ENCODE assay signal across 8 cellular contexts in the genomic region with DNA sequence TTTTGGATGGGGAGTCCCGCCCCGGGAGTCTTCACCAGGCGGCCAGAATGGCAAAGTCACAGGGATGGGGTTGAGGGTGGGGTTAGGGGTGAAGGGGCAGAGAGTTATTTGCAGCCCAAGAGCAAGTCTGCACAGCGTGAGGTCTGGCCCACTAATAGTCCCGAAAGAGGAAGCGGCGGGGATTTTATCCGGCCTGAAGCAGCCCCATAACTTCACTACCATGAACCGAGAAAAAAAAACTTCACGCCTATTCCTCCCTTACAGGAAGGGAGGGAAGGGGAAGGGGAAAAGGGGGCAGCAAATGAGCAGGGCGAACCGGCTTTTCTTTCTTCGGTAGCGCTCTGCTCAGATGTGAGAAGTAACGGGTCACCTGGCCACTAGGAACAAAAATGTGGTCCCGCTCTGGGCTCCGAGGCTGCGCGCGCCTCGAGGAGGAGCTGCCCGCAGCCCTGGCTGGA. TPM values are rescaled to one million over a fixed set of nuclear protein-coding genes. Genes with fewer than 3 reads are reported as not detected.
DNase-seq lines count a peak whose midpoint lies in the region; ATAC-seq, FAIRE-seq and TF ChIP-seq lines count a peak whose summit lies in the region.

No MANE protein-coding gene starts in this region.

- H3F3A ChIP-seq in PC-9 (ENCODE audit: insufficient read depth, low read depth): peaks cover 40% of the 10 kb centered on the region

- H3K9me3 ChIP-seq in PC-9 (ENCODE audit: insufficient read depth, low read depth): no peaks in the 10 kb centered on the region

- ATAC-seq in GM18519 (IDR thresholded peaks at IDR 0.05; ENCODE audit: low FRiP score, unreplicated experiment) (peak; percentile 25), HG02970 (IDR thresholded peaks at IDR 0.05; ENCODE audit: low FRiP score, unreplicated experiment) (peak; percentile 27), memory B cell (ENCODE audit: low read depth) (peak; percentile 59)

- H3K4me1 ChIP-seq in PC-9 (replicated peaks; ENCODE audit: insufficient read depth): peaks cover 59% of the 10 kb centered on the region

- no peak for DNase-seq in PC-9
- peak; percentile 39 for DNase-seq in memory B cell (ENCODE audit: low spot score in 2 of 2)
- peak; percentile 55 for DNase-seq in urothelium cell line (ENCODE audit: low spot score)
- DNase-seq in central memory CD4-positive, alpha-beta T cell: no peak

- H3K79me2 ChIP-seq in PC-9 (ENCODE audit: low read depth): peaks cover 55% of the 10 kb centered on the region

- H3K9me2 ChIP-seq in PC-9 (ENCODE audit: insufficient read depth): no peaks in the 10 kb centered on the region

- H3K9me3 Mint-ChIP-seq in dendritic cell treated with granulocyte-macrophage colony-stimulating factor and Interleukin-4, amounts not matched to agents 40 ng/mL and 50 ng/mL, for 4 days: no peaks in the 10 kb centered on the region
- no peaks in the 10 kb centered on the region for H3K9me3 Mint-ChIP-seq in memory B cell

- intact Hi-C loops in PC-9 (cut with micrococcal nuclease; ENCODE audit: unreplicated experiment): loop anchor here (1.0 to 10.0 kb wide), 2 partner anchors 9 to 443 kb away; no protein-coding TSS in a partner anchor
- intact Hi-C loops in dendritic cell treated with granulocyte-macrophage colony-stimulating factor and Interleukin-4, amounts not matched to agents 40 ng/mL and 50 ng/mL, for 4 days (cut with micrococcal nuclease): no loop called here

- CTCF ChIA-PET in PC-9 (lab: Charles Lee): no interaction called here

- POLR2A ChIA-PET in PC-9 (lab: Charles Lee; ENCODE audit: unreplicated experiment): interaction anchor here (0.6 kb wide), 1 partner anchor 14 kb away, joined by 5 read pairs; no protein-coding TSS in a partner anchor

- no peaks in the 10 kb centered on the region for H3K36me3 ChIP-seq in PC-9 (ENCODE audit: low read depth)

- BruUV-seq in PC-9 (replicated peaks; lab: Mats Ljungman, UMichigan): no TSS peak

- H2AFZ ChIP-seq in PC-9: peak overlapping the region; percentile 90

- peak overlapping the region; percentile 94 for H3K27ac Mint-ChIP-seq in dendritic cell treated with granulocyte-macrophage colony-stimulating factor and Interleukin-4, amounts not matched to agents 40 ng/mL and 50 ng/mL, for 4 days
- H3K27ac Mint-ChIP-seq in memory B cell: peak overlapping the region; percentile 95

- no peaks in the 10 kb centered on the region for H3K27me3 ChIP-seq in PC-9 (ENCODE audit: insufficient read depth, low read depth)

- H3K27ac ChIP-seq in 22Rv1: peak overlapping the region; percentile 97
- peak overlapping the region; percentile 94 for H3K27ac ChIP-seq in PC-9

- H3K4me3 ChIP-seq in PC-9: peak overlapping the region; percentile 92

- FAIRE-seq in urothelium cell line (lab: Jason Lieb, UNC): no peak

- H3K36me3 Mint-ChIP-seq in dendritic cell treated with granulocyte-macrophage colony-stimulating factor and Interleukin-4, amounts not matched to agents 40 ng/mL and 50 ng/mL, for 4 days (ENCODE audit: low read depth): peaks cover 37% of the 10 kb centered on the region
- peaks cover 3% of the 10 kb centered on the region for H3K36me3 Mint-ChIP-seq in memory B cell

- H4K20me1 ChIP-seq in PC-9 (ENCODE audit: insufficient read depth): no peaks in the 10 kb centered on the region; the same call in 1 of the 2 replicates

- TF ChIP-seq CTCF in 22Rv1 (IDR thresholded peaks at IDR 0.05) (no peak), PC-9 (conservative IDR thresholded peaks at IDR 0.05) (no peak)

- H3K27me3 Mint-ChIP-seq in dendritic cell treated with granulocyte-macrophage colony-stimulating factor and Interleukin-4, amounts not matched to agents 40 ng/mL and 50 ng/mL, for 4 days: peaks cover 9% of the 10 kb centered on the region
- no peaks in the 10 kb centered on the region for H3K27me3 Mint-ChIP-seq in memory B cell

- H3K4me1 Mint-ChIP-seq in dendritic cell treated with granulocyte-macrophage colony-stimulating factor and Interleukin-4, amounts not matched to agents 40 ng/mL and 50 ng/mL, for 4 days (ENCODE audit: low read depth): peaks cover 66% of the 10 kb centered on the region
- peaks cover 35% of the 10 kb centered on the region for H3K4me1 Mint-ChIP-seq in memory B cell

- peak overlapping the region; percentile 92 for H3K4me2 ChIP-seq in PC-9

- peak overlapping the region; percentile 88 for H3K4me3 Mint-ChIP-seq in dendritic cell treated with granulocyte-macrophage colony-stimulating factor and Interleukin-4, amounts not matched to agents 40 ng/mL and 50 ng/mL, for 4 days
- peak overlapping the region; percentile 99 for H3K4me3 Mint-ChIP-seq in memory B cell

RNA-seq across cellular contexts. Expression of a gene that starts 0.7 kb away (rescaled TPM):
- 6.7 and 8.5 TPM in 2 replicates for total RNA-seq in PC-9 (2021)

RNA-seq across cellular contexts. Expression of a gene that starts 16.1 kb away (rescaled TPM):
- 0.15 and 0.31 TPM in 2 replicates for total RNA-seq in PC-9 (2021)

Comparison
In these comparisons a context has a peak if more than half of its experiments do, and no peak if none do; other contexts are left out.
1. DNase-seq: peak in memory B cell (2 of 2) and urothelium cell line (single experiment); none in PC-9 (0 of 2) and central memory CD4-positive, alpha-beta T cell (single experiment).
2. Peak in every context shown above with its lines, with median percentiles within 50 percentile points of each other: ATAC-seq.